In genomic region chr5:170297589-170298462, GRCh38 we compare ENCODE assay signal across 8 cellular contexts. TPM values are rescaled to one million over a fixed set of nuclear protein-coding genes. Genes with fewer than 3 reads are reported as not detected.
DNase-seq lines count a peak whose midpoint lies in the region; ATAC-seq and TF ChIP-seq lines count a peak whose summit lies in the region.

Gene LCP2, minus strand, starts transcription at chr5:170297777. Its CDS starts 166 bp downstream, at chr5:170297611.

- H3K4me3 Mint-ChIP-seq in type B pancreatic cell, result no peak within 1 kb of the TSS

- H3K27ac Mint-ChIP-seq in type B pancreatic cell, result no peak within 1 kb of the TSS

- peaks cover 19% of the 10 kb centered on the region for H3K27me3 Mint-ChIP-seq in type B pancreatic cell

- H3K9me3 ChIP-seq in right atrium auricular region (no peaks in the 10 kb centered on the region), subcutaneous abdominal adipose tissue (ENCODE audit: control insufficient read depth in 5 of 5, low read length in 5 of 5) (no peaks in the 10 kb centered on the region)

- H3K4me3 ChIP-seq in right atrium auricular region (peak within 1 kb of the TSS; percentile 29 to 50), subcutaneous abdominal adipose tissue (ENCODE audit: low read depth in 1 of 5, low read length in 5 of 5) (peak within 1 kb of the TSS; percentile 65 to 94 (median 78))

- peak; percentile 45 for ATAC-seq in HG03280 (IDR thresholded peaks at IDR 0.05; ENCODE audit: unreplicated experiment)

- H3K36me3 ChIP-seq in right atrium auricular region (no peaks in the 10 kb centered on the region), subcutaneous abdominal adipose tissue (ENCODE audit: control insufficient read depth in 5 of 5, insufficient read depth in 5 of 5, low read length in 5 of 5) (peaks cover 0 to 7% (median 0%) of the 10 kb centered on the region in 5 donors)

- peak; percentile 64 for DNase-seq in stimulated activated CD4-positive, alpha-beta T cell treated with anti-CD3 and anti-CD28 coated beads, Interleukin-1b, Interleukin-23, amount 100 ng/mL, for 48 hours
- no peak for DNase-seq in stimulated activated CD4-positive, alpha-beta T cell treated with anti-CD3 and anti-CD28 coated beads, Interleukin-2, amount 100 ng/mL, for 48 hours
- DNase-seq in activated CD4-positive, alpha-beta T cell treated with anti-CD3 and anti-CD28 coated beads, Interleukin-2, amount 50 U/mL, for 48 hours, result peak; percentile 54 to 70
- DNase-seq in right atrium auricular region (ENCODE audit: low spot score) (no peak), NCI-H1930 (lab: John Stamatoyannopoulos, UW) (no peak), type B pancreatic cell (ENCODE audit: extremely low spot score, unreplicated experiment) (no peak)

- H3K27me3 ChIP-seq in right atrium auricular region (no peaks in the 10 kb centered on the region), subcutaneous abdominal adipose tissue (ENCODE audit: control insufficient read depth in 5 of 5, insufficient read depth in 4 of 5, low read length in 5 of 5) (no peaks in the 10 kb centered on the region)

- no peaks in the 10 kb centered on the region for H3K9me3 Mint-ChIP-seq in type B pancreatic cell

- peak within 1 kb of the TSS; percentile 4 to 97 (median 78) for H3K9ac ChIP-seq in subcutaneous abdominal adipose tissue (ENCODE audit: low read length in 5 of 5)

- peak within 1 kb of the TSS; percentile 57 to 81 for H3K27ac ChIP-seq in right atrium auricular region
- peak within 1 kb of the TSS; percentile 67 for H3K27ac ChIP-seq in subcutaneous abdominal adipose tissue (ENCODE audit: low read depth, low read length)

- H3K4me1 ChIP-seq in right atrium auricular region (peaks cover 0 to 5% of the 10 kb centered on the region in 2 donors), subcutaneous abdominal adipose tissue (ENCODE audit: control insufficient read depth in 5 of 5, insufficient read depth in 5 of 5, low read length in 5 of 5) (peaks cover 0 to 56% (median 26%) of the 10 kb centered on the region in 5 donors)

- no peak for TF ChIP-seq CTCF in right atrium auricular region (IDR thresholded peaks at IDR 0.05)
- no peak for TF ChIP-seq CTCF in type B pancreatic cell (conservative IDR thresholded peaks at IDR 0.05)

- H3K36me3 Mint-ChIP-seq in type B pancreatic cell, result no peaks in the 10 kb centered on the region

- H3K4me1 Mint-ChIP-seq in type B pancreatic cell (ENCODE audit: unreplicated experiment), result no peaks in the 10 kb centered on the region

RNA-seq across cellular contexts. Expression of gene LCP2, which starts in this region (rescaled TPM):
- total RNA-seq in right atrium auricular region (1 to 10 TPM; 3.9 to 6.5 TPM), type B pancreatic cell (ENCODE audit: low replicate concordance) (not detected in 2 replicates)

Comparison
In these comparisons a context has a peak if more than half of its experiments do, and no peak if none do; other contexts are left out.
1. DNase-seq: peak in stimulated activated CD4-positive, alpha-beta T cell treated with anti-CD3 and anti-CD28 coated beads, Interleukin-1b, Interleukin-23, amount 100 ng/mL, for 48 hours (single experiment) and activated CD4-positive, alpha-beta T cell treated with anti-CD3 and anti-CD28 coated beads, Interleukin-2, amount 50 U/mL, for 48 hours (2 of 2); none in stimulated activated CD4-positive, alpha-beta T cell treated with anti-CD3 and anti-CD28 coated beads, Interleukin-2, amount 100 ng/mL, for 48 hours (0 of 2), right atrium auricular region (single experiment), NCI-H1930 (0 of 2) and type B pancreatic cell (single experiment).